ENCODE assay signal across 12 cellular contexts in genomic region chr11:13939952-13940610, GRCh38. TPM values are rescaled to one million over a fixed set of nuclear protein-coding genes. Genes with fewer than 3 reads are reported as not detected.
DNase-seq lines count a peak whose midpoint lies in the region; ATAC-seq and TF ChIP-seq lines count a peak whose summit lies in the region.
"Had no signal": no experiment of that assay in that cellular context is flagged by ENCODE, and none has a peak within 500 bp of the region (broad histone marks: within the 10 kb centered on the region; RNA-seq: fewer than 3 reads in every experiment).

No MANE protein-coding gene starts in this region.

- no peak overlapping the region for H3K4me3 ChIP-seq in Caco-2 (ENCODE audit: low read depth, low read length)
- 0 out of 2 replicates have a peak overlapping the region, but pooled peaks have one; percentile 4 for H3K4me3 ChIP-seq in PC-9
- no peak overlapping the region for H3K4me3 ChIP-seq in gastroesophageal sphincter
- H3K4me3 ChIP-seq: left lung, neural progenitor cell had no signal

- POLR2A ChIA-PET in Caco-2 (lab: Charles Lee) = no interaction called here
- POLR2A ChIA-PET in PC-9 (lab: Charles Lee; ENCODE audit: unreplicated experiment) = interaction anchor here (0.5 to 0.8 kb wide), 5 partner anchors 15 to 195 kb away, joined by 3 to 5 read pairs (median 4); no protein-coding TSS in a partner anchor

- no peaks in the 10 kb centered on the region for H3K27me3 ChIP-seq in Caco-2 (replicated peaks; ENCODE audit: control insufficient read depth, insufficient read depth, low read length)
- no peaks in the 10 kb centered on the region for H3K27me3 ChIP-seq in PC-9 (ENCODE audit: insufficient read depth, low read depth)
- H3K27me3 ChIP-seq in gastroesophageal sphincter = peaks cover 20% of the 10 kb centered on the region
- H3K27me3 ChIP-seq: left lung, neural progenitor cell had no signal

- no peaks in the 10 kb centered on the region for H3K9me2 ChIP-seq in PC-9 (ENCODE audit: insufficient read depth)

- TF ChIP-seq EP300 in gastroesophageal sphincter (IDR thresholded peaks at IDR 0.05) = no peak

- DNase-seq in AG08396 (ENCODE audit: low spot score) (peak; percentile 22), Caco-2 (peak; percentile 29 to 51), PC-9 (peak; percentile 66 to 91), epithelial cell of prostate (ENCODE audit: low read depth, low spot score) (no peak), kidney glomerular epithelial cell (lab: John Stamatoyannopoulos, UW) (no peak), NCI-H2029 treated with DMSO at 0.1 percent for 48 hours (lab: John Stamatoyannopoulos, UW) (no peak)
- DNase-seq: activated CD4-positive, alpha-beta T cell treated with anti-CD3 and anti-CD28 coated beads, Interleukin-2, amount 50 U/mL, for 1 hour; erythroblast; left lung had no signal

- H3K27ac Mint-ChIP-seq in Caco-2 (ENCODE audit: unreplicated experiment) = no peak overlapping the region
- H3K27ac Mint-ChIP-seq: neural progenitor cell had no signal

- H3K79me2 ChIP-seq in PC-9 (ENCODE audit: low read depth) = no peaks in the 10 kb centered on the region

- peaks cover 2% of the 10 kb centered on the region for H3K27me3 Mint-ChIP-seq in Caco-2 (ENCODE audit: insufficient read depth, unreplicated experiment)
- H3K27me3 Mint-ChIP-seq: stimulated activated naive CD8-positive, alpha-beta T cell treated with anti-CD3 and anti-CD28 coated beads, Interleukin-15, amount 100 ng/mL, for 72 hours had no signal

- H3K36me3 ChIP-seq in Caco-2 (ENCODE audit: control insufficient read depth, insufficient read depth, low read length) (no peaks in the 10 kb centered on the region), PC-9 (ENCODE audit: low read depth) (no peaks in the 10 kb centered on the region), gastroesophageal sphincter (no peaks in the 10 kb centered on the region)
- H3K36me3 ChIP-seq: left lung, neural progenitor cell had no signal

- peak overlapping the region; percentile 58; the same call in 1 of the 2 replicates for H2AFZ ChIP-seq in PC-9
- H2AFZ ChIP-seq: neural progenitor cell had no signal

- no peaks in the 10 kb centered on the region for H3K36me3 Mint-ChIP-seq in Caco-2 (ENCODE audit: insufficient read depth, unreplicated experiment)
- H3K36me3 Mint-ChIP-seq: neural progenitor cell had no signal

- intact Hi-C loops in Caco-2 (cut with micrococcal nuclease; ENCODE audit: unreplicated experiment) (no loop called here), PC-9 (cut with micrococcal nuclease; ENCODE audit: unreplicated experiment) (loop anchor here (1.0 kb wide), 1 partner anchor 16 kb away; no protein-coding TSS in a partner anchor)

- H3K27ac ChIP-seq in PC-9 = peak overlapping the region; percentile 80
- H3K27ac ChIP-seq in epithelial cell of prostate = peak overlapping the region; percentile 6
- H3K27ac ChIP-seq in gastroesophageal sphincter = no peak overlapping the region
- H3K27ac ChIP-seq: left lung, neural progenitor cell had no signal

- H3K9me3 Mint-ChIP-seq in Caco-2 (ENCODE audit: unreplicated experiment) = peaks cover 9% of the 10 kb centered on the region

- TF ChIP-seq POLR2A in gastroesophageal sphincter (IDR thresholded peaks at IDR 0.05) = no peak

- no peak overlapping the region for H3K4me3 Mint-ChIP-seq in Caco-2 (ENCODE audit: unreplicated experiment)
- H3K4me3 Mint-ChIP-seq: neural progenitor cell had no signal

- CTCF ChIA-PET in Caco-2 (lab: Charles Lee) = interaction anchor here (0.7 to 1.5 kb wide), 2 partner anchors 67 to 209 kb away, joined by 3 to 4 read pairs; no protein-coding TSS in a partner anchor
- CTCF ChIA-PET in PC-9 (lab: Charles Lee) = interaction anchor here (0.6 kb wide), 1 partner anchor 44 kb away, joined by 5 read pairs; no protein-coding TSS in a partner anchor

- H3K4me2 ChIP-seq in PC-9 = peak overlapping the region; percentile 68
- H3K4me2 ChIP-seq: neural progenitor cell had no signal

- BruUV-seq in Caco-2 (replicated peaks; lab: Mats Ljungman, UMichigan) = no TSS peak
- no TSS peak for BruUV-seq in PC-9 (replicated peaks; lab: Mats Ljungman, UMichigan)

- peaks cover 8% of the 10 kb centered on the region for H3K4me1 Mint-ChIP-seq in Caco-2 (ENCODE audit: low read depth, unreplicated experiment)

- H3K9me3 ChIP-seq in Caco-2 (no peaks in the 10 kb centered on the region), PC-9 (ENCODE audit: insufficient read depth, low read depth) (no peaks in the 10 kb centered on the region), gastroesophageal sphincter (no peaks in the 10 kb centered on the region)

- 69 to 71% methylated on average over 2 to 3 of the region's 6 CpGs for WGBS in gastroesophageal sphincter (ENCODE audit: low coverage in 1 of 2), 2 donors

- H3K4me1 ChIP-seq in Caco-2 (peaks cover 13% of the 10 kb centered on the region), PC-9 (replicated peaks; ENCODE audit: insufficient read depth) (peaks cover 48% of the 10 kb centered on the region), gastroesophageal sphincter (no peaks in the 10 kb centered on the region)
- H3K4me1 ChIP-seq: left lung had no signal

- peaks cover 23% of the 10 kb centered on the region; the same call in 1 of the 2 replicates for H3F3A ChIP-seq in PC-9 (ENCODE audit: insufficient read depth, low read depth)

- no peak for ATAC-seq in gastroesophageal sphincter
- ATAC-seq: left lung had no signal

- TF ChIP-seq CTCF in Caco-2 (IDR thresholded peaks at IDR 0.05; ENCODE audit: insufficient read depth in 1 of 2, low read depth in 1 of 2, low read length in 1 of 2, severe bottlenecking in 1 of 2, unreplicated experiment in 1 of 2) (no peak), PC-9 (conservative IDR thresholded peaks at IDR 0.05) (no peak), gastroesophageal sphincter (IDR thresholded peaks at IDR 0.05) (no peak)

- no peaks in the 10 kb centered on the region for H4K20me1 ChIP-seq in PC-9 (ENCODE audit: insufficient read depth)

RNA-seq across cellular contexts. Expression of gene SPON1, which starts 22.4 kb away (rescaled TPM):
- total RNA-seq in Caco-2 (2022) = 41.4 and 46.9 TPM in 2 replicates
- 0.48 and 0.70 TPM in 2 replicates for total RNA-seq in PC-9 (2021)
- total RNA-seq in gastroesophageal sphincter = 100 to 1,000 TPM in 1 of 4 donors, 10 to 100 TPM in 3; 11.0 to 121 (median 64.6) TPM

Comparison
In these comparisons a context has a peak if more than half of its experiments do, and no peak if none do; other contexts are left out.
1. DNase-seq: peak in AG08396 (single experiment), Caco-2 (2 of 2) and PC-9 (2 of 2); none in epithelial cell of prostate (single experiment), kidney glomerular epithelial cell (single experiment) and NCI-H2029 treated with DMSO at 0.1 percent for 48 hours (single experiment).
2. H3K27ac ChIP-seq: peak in PC-9 (single experiment) and epithelial cell of prostate (single experiment); none in gastroesophageal sphincter (0 of 4).